Comparison of ENCODE assay signal across 20 cellular contexts in genomic region chr1:184112176-184112948, GRCh38.
"Had no signal": no experiment of that assay in that cellular context is flagged by ENCODE, and none has a peak within 500 bp of the region (broad histone marks: within the 10 kb centered on the region; RNA-seq: fewer than 3 reads in every experiment).

No MANE protein-coding gene starts in this region.

- H3K4me1 ChIP-seq: left ventricle myocardium inferior, neural progenitor cell, psoas muscle, thyroid gland had no signal

- H3K36me3 ChIP-seq: left ventricle myocardium inferior, neural progenitor cell, thyroid gland had no signal

- ATAC-seq: activated CD8-positive, alpha-beta memory T cell treated with anti-CD3 and anti-CD28 coated beads, Interleukin-2, amount 10 ng/mL, durations not matched to agents 7 days and 5 days; effector memory CD8-positive, alpha-beta T cell had no signal

- H3K27ac ChIP-seq: left ventricle myocardium inferior, neural progenitor cell, psoas muscle, thyroid gland had no signal

- H2AFZ ChIP-seq: neural progenitor cell had no signal

- H3K27ac Mint-ChIP-seq: activated B cell treated with CpG ODN at 0.5 μM for 24 hours; activated CD4-positive, alpha-beta memory T cell treated with anti-CD3 and anti-CD28 coated beads, Interleukin-2, amount 10 ng/mL, durations not matched to agents 7 days and 5 days; activated CD8-positive, alpha-beta memory T cell treated with anti-CD3 and anti-CD28 coated beads, Interleukin-2, amount 10 ng/mL, durations not matched to agents 7 days and 5 days; activated naive CD8-positive, alpha-beta T cell; effector memory CD8-positive, alpha-beta T cell; neural progenitor cell had no signal

- H3K4me3 ChIP-seq: left ventricle myocardium inferior, neural progenitor cell, psoas muscle, thyroid gland had no signal

- H3K4me2 ChIP-seq: neural progenitor cell had no signal

- H3K9ac ChIP-seq: neural progenitor cell had no signal

- H3K9me3 ChIP-seq: left ventricle myocardium inferior, psoas muscle, thyroid gland had no signal

- DNase-seq: activated B cell treated with CpG ODN at 0.5 μM for 24 hours; activated CD4-positive, alpha-beta memory T cell treated with anti-CD3 and anti-CD28 coated beads, Interleukin-2, amount 10 ng/mL, durations not matched to agents 7 days and 5 days; activated CD4-positive, alpha-beta T cell treated with anti-CD3 and anti-CD28 coated beads for 4 hours; activated CD8-positive, alpha-beta memory T cell treated with anti-CD3 and anti-CD28 coated beads, Interleukin-2, amount 10 ng/mL, durations not matched to agents 7 days and 5 days; amniotic stem cell; effector memory CD8-positive, alpha-beta T cell; foreskin fibroblast; hippocampal formation; islet precursor cell; left ventricle myocardium inferior; psoas muscle; stimulated activated CD4-positive, alpha-beta T cell treated with anti-CD3 and anti-CD28 coated beads, Interleukin-12 subunit alpha, Interleukin-12 subunit beta, amount 100 ng/mL, for 4 hours; stimulated activated CD4-positive, alpha-beta T cell treated with anti-CD3 and anti-CD28 coated beads, Interleukin-1b, Interleukin-23, amount 100 ng/mL, for 48 hours; stimulated activated CD8-positive, alpha-beta memory T cell treated with anti-CD3 and anti-CD28 coated beads, Interleukin-4, amount 100 ng/mL, for 48 hours; stimulated activated naive CD4-positive, alpha-beta T cell; T-helper 1 cell; T-helper 9 cell; thyroid gland had no signal

- H3K27me3 ChIP-seq: neural progenitor cell, thyroid gland had no signal

- H3K27me3 Mint-ChIP-seq: activated B cell treated with CpG ODN at 0.5 μM for 24 hours; activated CD4-positive, alpha-beta memory T cell treated with anti-CD3 and anti-CD28 coated beads, Interleukin-2, amount 10 ng/mL, durations not matched to agents 7 days and 5 days; activated CD8-positive, alpha-beta memory T cell treated with anti-CD3 and anti-CD28 coated beads, Interleukin-2, amount 10 ng/mL, durations not matched to agents 7 days and 5 days; activated naive CD8-positive, alpha-beta T cell; effector memory CD8-positive, alpha-beta T cell had no signal

- H3K9me3 Mint-ChIP-seq: activated B cell treated with CpG ODN at 0.5 μM for 24 hours had no signal

- H3K4me3 Mint-ChIP-seq: activated B cell treated with CpG ODN at 0.5 μM for 24 hours; activated CD4-positive, alpha-beta memory T cell treated with anti-CD3 and anti-CD28 coated beads, Interleukin-2, amount 10 ng/mL, durations not matched to agents 7 days and 5 days; activated CD8-positive, alpha-beta memory T cell treated with anti-CD3 and anti-CD28 coated beads, Interleukin-2, amount 10 ng/mL, durations not matched to agents 7 days and 5 days; activated naive CD8-positive, alpha-beta T cell; effector memory CD8-positive, alpha-beta T cell; neural progenitor cell had no signal

- H3K4me1 Mint-ChIP-seq: neural progenitor cell had no signal
